Comparison of ENCODE assay signal across 10 cellular contexts in the genomic region with DNA sequence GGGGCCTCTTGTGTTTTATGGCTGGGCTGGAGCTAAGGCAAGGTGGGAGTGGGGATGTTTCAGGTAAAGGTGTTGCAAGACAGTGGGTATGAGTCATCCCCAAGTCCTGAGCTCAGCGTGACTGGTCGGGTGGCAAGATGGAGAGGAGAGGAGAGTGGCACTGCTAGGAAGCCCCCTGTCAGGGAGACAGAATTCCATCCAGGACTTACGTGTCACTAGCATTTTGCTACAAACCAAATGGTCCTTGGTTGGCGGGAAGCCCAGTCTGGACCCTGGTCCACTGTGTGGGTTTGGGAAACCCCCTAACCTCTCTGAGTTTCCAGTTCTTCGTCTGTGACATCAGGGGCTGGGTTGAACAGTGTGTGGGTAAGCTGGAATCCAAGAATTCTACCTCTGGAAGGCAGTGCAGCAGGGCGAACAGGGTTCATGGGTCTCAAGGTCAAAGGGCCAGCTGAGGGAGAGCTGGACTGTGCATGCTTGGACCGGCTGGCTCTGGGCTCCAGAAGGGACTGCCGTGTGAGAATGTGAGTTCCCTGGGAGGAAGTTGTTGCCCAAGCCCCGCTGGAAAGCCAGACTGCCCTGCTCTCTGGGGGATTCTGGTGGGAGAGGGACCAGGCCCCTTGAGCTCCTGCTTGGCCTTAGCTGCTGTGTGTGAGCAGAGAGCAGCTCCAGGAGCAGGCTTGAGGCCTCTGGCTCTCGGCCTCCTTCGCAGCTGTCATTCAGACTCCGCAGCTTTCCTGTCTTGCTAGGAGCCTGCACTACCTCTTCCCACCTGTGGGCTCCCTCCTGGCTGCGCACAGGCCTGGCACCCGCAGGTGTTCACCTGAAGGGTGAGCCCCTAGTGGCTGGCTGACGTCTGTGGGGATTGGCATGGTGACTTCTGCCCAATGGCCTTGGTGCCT.
DNase-seq lines count a peak whose midpoint lies in the region; ATAC-seq, FAIRE-seq and TF ChIP-seq lines count a peak whose summit lies in the region.
"Had no signal": no experiment of that assay in that cellular context is flagged by ENCODE, and none has a peak within 500 bp of the region (broad histone marks: within the 10 kb centered on the region; RNA-seq: fewer than 3 reads in every experiment).

No MANE protein-coding gene starts in this region.

- no peak for ATAC-seq in HG02884 (IDR thresholded peaks at IDR 0.05; ENCODE audit: unreplicated experiment)

- FAIRE-seq in small intestine (lab: Jason Lieb, UNC): no peak

- no peaks in the 10 kb centered on the region for H3K36me3 ChIP-seq in small intestine (ENCODE audit: control insufficient read depth in 2 of 2, insufficient read depth in 2 of 2, low read length in 2 of 2)

- H3K4me3 ChIP-seq in fibroblast of mammary gland (ENCODE audit: control insufficient read depth, low read depth, low read length): no peak overlapping the region
- no peak overlapping the region for H3K4me3 ChIP-seq in small intestine (ENCODE audit: low read depth in 1 of 2, low read length in 2 of 2)
- H3K4me3 ChIP-seq: coronary artery, SK-N-MC had no signal

- H3K4me1 ChIP-seq in small intestine (ENCODE audit: control insufficient read depth in 2 of 2, insufficient read depth in 1 of 2, low read depth in 1 of 2, low read length in 1 of 2): no peaks in the 10 kb centered on the region

- WGBS in small intestine, 3 donors: 37 to 57% (median 46%) methylated on average over 15 of the region's 15 CpGs

- no peaks in the 10 kb centered on the region for H3K9me3 ChIP-seq in small intestine (ENCODE audit: control insufficient read depth, low read depth)

- no peaks in the 10 kb centered on the region for H3K27me3 ChIP-seq in small intestine (ENCODE audit: control insufficient read depth in 2 of 2, insufficient read depth in 2 of 2, low read length in 2 of 2)

- no peak overlapping the region for H3K27ac ChIP-seq in small intestine (ENCODE audit: low read depth in 1 of 2, low read length in 1 of 2)
- H3K27ac ChIP-seq: coronary artery, SK-N-MC had no signal

- peak; percentile 7 for TF ChIP-seq CTCF in fibroblast of mammary gland (conservative IDR thresholded peaks at IDR 0.05; ENCODE audit: control insufficient read depth, insufficient read depth, low read depth, low read length)

- DNase-seq in NCI-H748 (lab: John Stamatoyannopoulos, UW; ENCODE audit: unreplicated experiment) (peak; percentile 85), NCI-H748 treated with DMSO at 0.1 percent for 48 hours (lab: John Stamatoyannopoulos, UW) (no peak), NCI-H82 treated with DMSO at 0.1 percent for 48 hours (lab: John Stamatoyannopoulos, UW; ENCODE audit: unreplicated experiment) (peak; percentile 53), fibroblast of mammary gland (ENCODE audit: low read depth) (no peak), small intestine (peak; percentile 86), retina (no peak), RKO (ENCODE audit: low spot score) (no peak)

Comparison
In these comparisons a context has a peak if more than half of its experiments do, and no peak if none do; other contexts are left out.
1. DNase-seq: peak in NCI-H748 (single experiment), NCI-H82 treated with DMSO at 0.1 percent for 48 hours (single experiment) and small intestine (single experiment); none in NCI-H748 treated with DMSO at 0.1 percent for 48 hours (single experiment), fibroblast of mammary gland (single experiment), retina (single experiment) and RKO (single experiment).